Comparison of ENCODE assay signal across 19 cellular contexts in genomic region chr11:119786431-119787073, GRCh38.
"Had no signal": no experiment of that assay in that cellular context is flagged by ENCODE, and none has a peak within 500 bp of the region (broad histone marks: within the 10 kb centered on the region; RNA-seq: fewer than 3 reads in every experiment).

No MANE protein-coding gene starts in this region.

- H3K4me3 ChIP-seq: dorsolateral prefrontal cortex, gastrocnemius medialis, heart right ventricle, lung, pancreas, tibial artery, uterus had no signal

- FAIRE-seq: astrocyte, pancreas had no signal

- DNase-seq: activated CD4-positive, alpha-beta memory T cell treated with anti-CD3 and anti-CD28 coated beads, Interleukin-2, amount 10 ng/mL, durations not matched to agents 7 days and 5 days; activated CD4-positive, alpha-beta T cell treated with anti-CD3 and anti-CD28 coated beads for 4 hours; activated naive CD4-positive, alpha-beta T cell treated with anti-CD3 and anti-CD28 coated beads, Interleukin-2, amount 10 ng/mL, durations not matched to agents 7 days and 5 days; activated T-cell treated with anti-CD3 and anti-CD28 coated beads, Interleukin-2, amount 50 U/mL, for 24 hours; erythroblast; gastrocnemius medialis; heart right ventricle; left colon; midbrain; stimulated activated CD4-positive, alpha-beta T cell treated with anti-CD3 and anti-CD28 coated beads, Interleukin-15, amount 100 ng/mL, for 24 hours; stimulated activated CD4-positive, alpha-beta T cell treated with anti-CD3 and anti-CD28 coated beads, Interleukin-4, amount 100 ng/mL, for 1 hour; stimulated activated naive CD4-positive, alpha-beta T cell; tibial artery; uterus had no signal

- H3K27me3 ChIP-seq: dorsolateral prefrontal cortex, gastrocnemius medialis, pancreas, tibial artery, uterus had no signal

- H3K36me3 ChIP-seq: gastrocnemius medialis, heart right ventricle, pancreas, tibial artery, uterus had no signal

- ATAC-seq: gastrocnemius medialis, heart right ventricle, left colon, pancreas, WTC11 had no signal
